22 cellular contexts compared by ENCODE assay signal in the genomic region with DNA sequence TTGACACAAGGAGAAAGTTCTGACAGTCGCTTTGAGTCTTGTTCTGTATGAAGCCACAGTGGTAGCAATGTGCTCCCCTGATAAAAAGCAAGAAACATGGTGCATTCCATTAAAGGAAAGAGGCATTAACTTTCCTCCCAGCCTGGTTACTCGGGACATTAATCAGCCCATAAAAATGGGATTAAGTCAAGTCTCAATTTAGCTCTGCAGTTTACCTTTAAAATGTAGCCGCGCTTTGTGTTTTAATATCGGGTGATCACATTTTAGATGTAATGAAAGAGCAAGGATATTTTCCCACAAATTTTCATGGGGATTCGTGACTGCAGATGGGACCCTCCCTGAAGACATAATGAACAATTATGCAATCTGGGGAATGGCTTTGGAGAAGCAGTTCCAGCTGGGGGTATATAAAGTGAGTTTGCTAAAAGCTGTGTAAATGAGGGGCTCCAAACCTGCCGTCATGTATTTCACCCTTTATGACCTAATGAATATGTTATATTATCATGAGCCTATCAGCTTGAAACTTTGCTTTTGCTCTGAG.
"Had no signal": no experiment of that assay in that cellular context is flagged by ENCODE, and none has a peak within 500 bp of the region (broad histone marks: within the 10 kb centered on the region; RNA-seq: fewer than 3 reads in every experiment).

No MANE protein-coding gene starts in this region.

- H3K27ac Mint-ChIP-seq: activated B cell treated with CpG ODN at 0.5 μM for 24 hours; activated CD4-positive, alpha-beta T cell treated with anti-CD3 and anti-CD28 coated beads for 36 hours; activated CD8-positive, alpha-beta memory T cell treated with anti-CD3 and anti-CD28 coated beads, Interleukin-2, amount 10 ng/mL, durations not matched to agents 7 days and 5 days; activated CD8-positive, alpha-beta T cell treated with anti-CD3 and anti-CD28 coated beads, Interleukin-2, amount 10 ng/mL, durations not matched to agents 7 days and 5 days; activated naive CD4-positive, alpha-beta T cell treated with anti-CD3 and anti-CD28 coated beads, Interleukin-2, amount 50 U/mL, for 24 hours; activated T-helper 2 cell treated with anti-CD3 and anti-CD28 coated beads, Interferon-gamma antibody, Interleukin-2, Interleukin-4, amounts not matched to agents 10 μg/mL and 5 μg/mL and 100 μg/mL, durations not matched to agents 14 hours and 24 hours and 36 hours; naive B cell; T-helper 2 cell treated with Interferon-gamma antibody and Interleukin-4, amounts not matched to agents 5 μg/mL and 100 μg/mL, for 36 hours had no signal

- H3K9me3 Mint-ChIP-seq: activated B cell treated with CpG ODN at 0.5 μM for 24 hours; activated naive CD4-positive, alpha-beta T cell treated with anti-CD3 and anti-CD28 coated beads, Interleukin-2, amount 50 U/mL, for 24 hours; activated T-helper 2 cell treated with anti-CD3 and anti-CD28 coated beads, Interferon-gamma antibody, Interleukin-2, Interleukin-4, amounts not matched to agents 10 μg/mL and 5 μg/mL and 100 μg/mL, durations not matched to agents 14 hours and 24 hours and 36 hours; central memory CD8-positive, alpha-beta T cell; T-helper 2 cell treated with Interferon-gamma antibody and Interleukin-4, amounts not matched to agents 5 μg/mL and 100 μg/mL, for 36 hours had no signal

- H3K4me3 ChIP-seq: colonic mucosa, esophagus squamous epithelium, pancreas, psoas muscle, spleen, transverse colon had no signal

- H3K4me1 ChIP-seq: colonic mucosa, esophagus squamous epithelium, pancreas, psoas muscle, spleen, transverse colon had no signal

- ATAC-seq: activated CD4-positive, alpha-beta T cell treated with anti-CD3 and anti-CD28 coated beads for 36 hours; activated CD8-positive, alpha-beta memory T cell treated with anti-CD3 and anti-CD28 coated beads, Interleukin-2, amount 10 ng/mL, durations not matched to agents 7 days and 5 days; activated CD8-positive, alpha-beta T cell treated with anti-CD3 and anti-CD28 coated beads, Interleukin-2, amount 10 ng/mL, durations not matched to agents 7 days and 5 days; left ventricle myocardium superior; pancreas; psoas muscle had no signal

- H3K36me3 ChIP-seq: colonic mucosa, esophagus squamous epithelium, pancreas, spleen, transverse colon had no signal

- H3K4me3 Mint-ChIP-seq: activated B cell treated with CpG ODN at 0.5 μM for 24 hours; activated CD4-positive, alpha-beta T cell treated with anti-CD3 and anti-CD28 coated beads for 36 hours; activated CD8-positive, alpha-beta memory T cell treated with anti-CD3 and anti-CD28 coated beads, Interleukin-2, amount 10 ng/mL, durations not matched to agents 7 days and 5 days; activated CD8-positive, alpha-beta T cell treated with anti-CD3 and anti-CD28 coated beads, Interleukin-2, amount 10 ng/mL, durations not matched to agents 7 days and 5 days; activated naive CD4-positive, alpha-beta T cell treated with anti-CD3 and anti-CD28 coated beads, Interleukin-2, amount 50 U/mL, for 24 hours; central memory CD8-positive, alpha-beta T cell; naive B cell; T-helper 2 cell treated with Interferon-gamma antibody and Interleukin-4, amounts not matched to agents 5 μg/mL and 100 μg/mL, for 36 hours had no signal

- DNase-seq: activated B cell treated with CpG ODN at 0.5 μM for 24 hours; activated CD4-positive, alpha-beta T cell treated with anti-CD3 and anti-CD28 coated beads for 36 hours; activated CD8-positive, alpha-beta memory T cell treated with anti-CD3 and anti-CD28 coated beads, Interleukin-2, amount 10 ng/mL, durations not matched to agents 7 days and 5 days; activated CD8-positive, alpha-beta T cell treated with anti-CD3 and anti-CD28 coated beads, Interleukin-2, amount 10 ng/mL, durations not matched to agents 7 days and 5 days; activated T-cell treated with anti-CD3 and anti-CD28 coated beads, Interleukin-2, amount 50 U/mL, for 48 hours; colonic mucosa; effector CD8-positive, alpha-beta T cell; esophagus squamous epithelium; foreskin melanocyte; islet precursor cell; left ventricle myocardium superior; naive B cell; pancreas; psoas muscle; spleen; stimulated activated naive CD4-positive, alpha-beta T cell; transverse colon had no signal

- H3K27me3 ChIP-seq: colonic mucosa, pancreas, spleen, transverse colon had no signal

- H3K9me3 ChIP-seq: colonic mucosa, esophagus squamous epithelium, pancreas, psoas muscle, spleen, transverse colon had no signal

- H3K27ac ChIP-seq: colonic mucosa, epithelial cell of prostate, esophagus squamous epithelium, psoas muscle, spleen, transverse colon had no signal

- H3K36me3 Mint-ChIP-seq: activated CD8-positive, alpha-beta memory T cell treated with anti-CD3 and anti-CD28 coated beads, Interleukin-2, amount 10 ng/mL, durations not matched to agents 7 days and 5 days; activated naive CD4-positive, alpha-beta T cell treated with anti-CD3 and anti-CD28 coated beads, Interleukin-2, amount 50 U/mL, for 24 hours; naive B cell had no signal

- H3K4me1 Mint-ChIP-seq: activated B cell treated with CpG ODN at 0.5 μM for 24 hours; activated CD4-positive, alpha-beta T cell treated with anti-CD3 and anti-CD28 coated beads for 36 hours; activated CD8-positive, alpha-beta memory T cell treated with anti-CD3 and anti-CD28 coated beads, Interleukin-2, amount 10 ng/mL, durations not matched to agents 7 days and 5 days; activated naive CD4-positive, alpha-beta T cell treated with anti-CD3 and anti-CD28 coated beads, Interleukin-2, amount 50 U/mL, for 24 hours; central memory CD8-positive, alpha-beta T cell; naive B cell had no signal
